In genomic region chr22:42376721-42377177, GRCh38 we compare ENCODE assay signal across 1 cellular context.
TF ChIP-seq lines count a peak whose summit lies in the region.

No MANE protein-coding gene starts in this region.

TF ChIP-seq in HepG2, 621 proteins besides CTCF, POLR2A, EP300 and RAD21 (continued from another document):
- TF ChIP-seq ZNF644 (CRISPR knock-in tag; IDR thresholded peaks at IDR 0.05; ENCODE audit: low read depth), result no peak
- 0 out of 2 replicates have a peak, but pooled peaks have one; percentile 27 for TF ChIP-seq MAX (IDR thresholded peaks at IDR 0.05)
- TF ChIP-seq ZNF629 (CRISPR knock-in tag; conservative IDR thresholded peaks at IDR 0.05), result 0 out of 2 replicates have a peak, but pooled peaks have one; percentile 61
- peak; percentile 46; the same call in 1 of the 2 replicates for TF ChIP-seq ZNF281 (CRISPR knock-in tag; IDR thresholded peaks at IDR 0.05; ENCODE audit: borderline replicate concordance)
- TF ChIP-seq ZNF770 (CRISPR knock-in tag; IDR thresholded peaks at IDR 0.05), result peak; percentile 85
TF ChIP-seq in HepG2: peak in this region for 5.
